In genomic region chr1:76074321-76075187, GRCh38 we compare ENCODE assay signal across 8 cellular contexts.
DNase-seq lines count a peak whose midpoint lies in the region; ATAC-seq and TF ChIP-seq lines count a peak whose summit lies in the region.

TSS of gene ST6GALNAC3 (plus strand) at chr1:76074746.

- peak; percentile 89 for ATAC-seq in central memory CD8-positive, alpha-beta T cell (replicated peaks; ENCODE audit: extremely low read depth, poor library complexity, severe bottlenecking)

- peaks cover 6% of the 10 kb centered on the region for H3K36me3 Mint-ChIP-seq in central memory CD8-positive, alpha-beta T cell (ENCODE audit: insufficient read depth)

- peak within 1 kb of the TSS; percentile 76 for H3K4me3 ChIP-seq in GM08714 (ENCODE audit: low read length)
- H3K4me3 ChIP-seq in HEK293 (ENCODE audit: low read depth, low read length) = peak within 1 kb of the TSS; percentile 91

- no peak for TF ChIP-seq CTCF in HEK293 (tag by site-specific recombination; IDR thresholded peaks at IDR 0.05)

- peaks cover 13% of the 10 kb centered on the region for H3K4me1 Mint-ChIP-seq in central memory CD8-positive, alpha-beta T cell

- H3K36me3 ChIP-seq in HEK293 (ENCODE audit: control insufficient read depth in 2 of 2, insufficient read depth in 1 of 2, low read length in 2 of 2) = no peaks in the 10 kb centered on the region

- DNase-seq in NCI-H1105 treated with DMSO at 0.1 percent for 48 hours (lab: John Stamatoyannopoulos, UW) (peak; percentile 77), islet precursor cell (peak; percentile 95)
- DNase-seq in activated CD4-positive, CD25-positive, alpha-beta regulatory T cell treated with anti-CD3 and anti-CD28 coated beads, Interleukin-2, amount 50 U/mL, for 72 hours = peak; percentile 78
- DNase-seq in central memory CD8-positive, alpha-beta T cell (ENCODE audit: low spot score in 2 of 2) = peak; percentile 30 to 41
- DNase-seq in stimulated activated CD4-positive, alpha-beta T cell treated with anti-CD3 and anti-CD28 coated beads, Interleukin-12 subunit alpha, Interleukin-12 subunit beta, amount 100 ng/mL, for 4 hours = peak; percentile 77
- no peak for DNase-seq in NK-92 treated with Interleukin-12 subunit alpha and Interleukin-12 subunit beta, amount 100 ng/mL, for 24 hours (lab: John Stamatoyannopoulos, UW)

- H3K27me3 Mint-ChIP-seq in central memory CD8-positive, alpha-beta T cell = no peaks in the 10 kb centered on the region

- CTCF ChIA-PET in HEK293 (lab: Yijun Ruan, JAX) = interaction anchor here (0.5 to 1.1 kb wide), 2 partner anchors 32 to 84 kb away, joined by 4 read pairs; no protein-coding TSS in a partner anchor

- H3K27ac Mint-ChIP-seq in central memory CD8-positive, alpha-beta T cell (ENCODE audit: low read depth) = peak within 1 kb of the TSS; percentile 71

- H3K4me3 Mint-ChIP-seq in central memory CD8-positive, alpha-beta T cell = peak within 1 kb of the TSS; percentile 80

- no peaks in the 10 kb centered on the region for H3K9me3 Mint-ChIP-seq in central memory CD8-positive, alpha-beta T cell

- no peaks in the 10 kb centered on the region; the same call in 1 of the 2 replicates for H3K9me3 ChIP-seq in HEK293 (ENCODE audit: control insufficient read depth, insufficient read depth, low read depth, low read length)

- H3K4me1 ChIP-seq in HEK293 (ENCODE audit: control insufficient read depth, insufficient read depth, low read length) = peaks cover 1% of the 10 kb centered on the region; the same call in 1 of the 2 replicates

- no peak within 1 kb of the TSS; the same call in 1 of the 2 replicates for H3K27ac ChIP-seq in HEK293 (ENCODE audit: extremely low read depth, low read depth, low read length)

- POLR2A ChIA-PET in HEK293 (lab: Yijun Ruan, JAX) = interaction anchor here (0.9 to 1.7 kb wide), 3 partner anchors 27 to 36 kb away, joined by 3 to 4 read pairs (median 3); no protein-coding TSS in a partner anchor

TF ChIP-seq in HEK293, 187 proteins besides CTCF, POLR2A, EP300 and RAD21 (continues in another document):
- TF ChIP-seq SCRT2 (tag by site-specific recombination; IDR thresholded peaks at IDR 0.05) = no peak
- no peak for TF ChIP-seq ZNF701 (tag by site-specific recombination; IDR thresholded peaks at IDR 0.05)
- no peak for TF ChIP-seq PRDM10 (tag by site-specific recombination; IDR thresholded peaks at IDR 0.05)
- no peak for TF ChIP-seq ZNF404 (tag by site-specific recombination; IDR thresholded peaks at IDR 0.05)
- no peak for TF ChIP-seq ZNF391 (tag by site-specific recombination; IDR thresholded peaks at IDR 0.05; ENCODE audit: borderline replicate concordance, low read depth)
- TF ChIP-seq, protein P1, sequence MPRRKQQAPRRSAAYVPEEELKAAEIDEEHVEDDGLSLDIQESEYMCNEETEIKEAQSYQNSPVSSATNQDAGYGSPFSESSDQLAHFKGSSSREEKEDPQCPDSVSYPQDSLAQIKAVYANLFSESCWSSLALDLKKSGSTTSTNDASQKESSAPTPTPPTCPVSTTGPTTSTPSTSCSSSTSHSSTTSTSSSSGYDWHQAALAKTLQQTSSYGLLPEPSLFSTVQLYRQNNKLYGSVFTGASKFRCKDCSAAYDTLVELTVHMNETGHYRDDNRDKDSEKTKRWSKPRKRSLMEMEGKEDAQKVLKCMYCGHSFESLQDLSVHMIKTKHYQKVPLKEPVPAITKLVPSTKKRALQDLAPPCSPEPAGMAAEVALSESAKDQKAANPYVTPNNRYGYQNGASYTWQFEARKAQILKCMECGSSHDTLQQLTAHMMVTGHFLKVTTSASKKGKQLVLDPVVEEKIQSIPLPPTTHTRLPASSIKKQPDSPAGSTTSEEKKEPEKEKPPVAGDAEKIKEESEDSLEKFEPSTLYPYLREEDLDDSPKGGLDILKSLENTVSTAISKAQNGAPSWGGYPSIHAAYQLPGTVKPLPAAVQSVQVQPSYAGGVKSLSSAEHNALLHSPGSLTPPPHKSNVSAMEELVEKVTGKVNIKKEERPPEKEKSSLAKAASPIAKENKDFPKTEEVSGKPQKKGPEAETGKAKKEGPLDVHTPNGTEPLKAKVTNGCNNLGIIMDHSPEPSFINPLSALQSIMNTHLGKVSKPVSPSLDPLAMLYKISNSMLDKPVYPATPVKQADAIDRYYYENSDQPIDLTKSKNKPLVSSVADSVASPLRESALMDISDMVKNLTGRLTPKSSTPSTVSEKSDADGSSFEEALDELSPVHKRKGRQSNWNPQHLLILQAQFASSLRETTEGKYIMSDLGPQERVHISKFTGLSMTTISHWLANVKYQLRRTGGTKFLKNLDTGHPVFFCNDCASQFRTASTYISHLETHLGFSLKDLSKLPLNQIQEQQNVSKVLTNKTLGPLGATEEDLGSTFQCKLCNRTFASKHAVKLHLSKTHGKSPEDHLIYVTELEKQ (tag by site-specific recombination; IDR thresholded peaks at IDR 0.05; ENCODE audit: borderline replicate concordance) = no peak
- no peak for TF ChIP-seq ZNF114 (tag by site-specific recombination; IDR thresholded peaks at IDR 0.05)
- no peak for TF ChIP-seq WT1 (tag by site-specific recombination; IDR thresholded peaks at IDR 0.05)
- no peak for TF ChIP-seq ZBTB1 (tag by site-specific recombination; IDR thresholded peaks at IDR 0.05)
- peak; percentile 38; the same call in 1 of the 2 replicates for TF ChIP-seq ZBTB8A (tag by site-specific recombination; IDR thresholded peaks at IDR 0.05)
- TF ChIP-seq ZNF585B (tag by site-specific recombination; IDR thresholded peaks at IDR 0.05) = no peak
- TF ChIP-seq ZNF18 (tag by site-specific recombination; IDR thresholded peaks at IDR 0.05) = no peak
- TF ChIP-seq ZNF560 (tag by site-specific recombination; IDR thresholded peaks at IDR 0.05; ENCODE audit: borderline replicate concordance) = no peak
- 0 out of 2 replicates have a peak, but pooled peaks have one; percentile 23 for TF ChIP-seq ZNF341 (tag by site-specific recombination; IDR thresholded peaks at IDR 0.05; ENCODE audit: low read depth)
- TF ChIP-seq ZNF558 (tag by site-specific recombination; IDR thresholded peaks at IDR 0.05) = no peak
- TF ChIP-seq ZNF561 (tag by site-specific recombination; IDR thresholded peaks at IDR 0.05; ENCODE audit: borderline replicate concordance) = 0 out of 2 replicates have a peak, but pooled peaks have one; percentile 53
- no peak for TF ChIP-seq OSR2 (tag by site-specific recombination; IDR thresholded peaks at IDR 0.05)
- no peak for TF ChIP-seq ZNF138 (tag by site-specific recombination; IDR thresholded peaks at IDR 0.05; ENCODE audit: borderline replicate concordance)
- TF ChIP-seq SALL2 (tag by site-specific recombination; IDR thresholded peaks at IDR 0.05; ENCODE audit: borderline replicate concordance) = no peak
- TF ChIP-seq, protein P2, sequence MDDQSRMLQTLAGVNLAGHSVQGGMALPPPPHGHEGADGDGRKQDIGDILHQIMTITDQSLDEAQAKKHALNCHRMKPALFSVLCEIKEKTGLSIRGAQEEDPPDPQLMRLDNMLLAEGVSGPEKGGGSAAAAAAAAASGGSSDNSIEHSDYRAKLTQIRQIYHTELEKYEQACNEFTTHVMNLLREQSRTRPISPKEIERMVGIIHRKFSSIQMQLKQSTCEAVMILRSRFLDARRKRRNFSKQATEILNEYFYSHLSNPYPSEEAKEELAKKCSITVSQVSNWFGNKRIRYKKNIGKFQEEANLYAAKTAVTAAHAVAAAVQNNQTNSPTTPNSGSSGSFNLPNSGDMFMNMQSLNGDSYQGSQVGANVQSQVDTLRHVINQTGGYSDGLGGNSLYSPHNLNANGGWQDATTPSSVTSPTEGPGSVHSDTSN (CRISPR knock-in tag; IDR thresholded peaks at IDR 0.05) = peak; percentile 46; the same call in 1 of the 2 replicates
- no peak for TF ChIP-seq ZNF548 (tag by site-specific recombination; IDR thresholded peaks at IDR 0.05)
